ENCODE assay signal across 10 cellular contexts in the genomic region with DNA sequence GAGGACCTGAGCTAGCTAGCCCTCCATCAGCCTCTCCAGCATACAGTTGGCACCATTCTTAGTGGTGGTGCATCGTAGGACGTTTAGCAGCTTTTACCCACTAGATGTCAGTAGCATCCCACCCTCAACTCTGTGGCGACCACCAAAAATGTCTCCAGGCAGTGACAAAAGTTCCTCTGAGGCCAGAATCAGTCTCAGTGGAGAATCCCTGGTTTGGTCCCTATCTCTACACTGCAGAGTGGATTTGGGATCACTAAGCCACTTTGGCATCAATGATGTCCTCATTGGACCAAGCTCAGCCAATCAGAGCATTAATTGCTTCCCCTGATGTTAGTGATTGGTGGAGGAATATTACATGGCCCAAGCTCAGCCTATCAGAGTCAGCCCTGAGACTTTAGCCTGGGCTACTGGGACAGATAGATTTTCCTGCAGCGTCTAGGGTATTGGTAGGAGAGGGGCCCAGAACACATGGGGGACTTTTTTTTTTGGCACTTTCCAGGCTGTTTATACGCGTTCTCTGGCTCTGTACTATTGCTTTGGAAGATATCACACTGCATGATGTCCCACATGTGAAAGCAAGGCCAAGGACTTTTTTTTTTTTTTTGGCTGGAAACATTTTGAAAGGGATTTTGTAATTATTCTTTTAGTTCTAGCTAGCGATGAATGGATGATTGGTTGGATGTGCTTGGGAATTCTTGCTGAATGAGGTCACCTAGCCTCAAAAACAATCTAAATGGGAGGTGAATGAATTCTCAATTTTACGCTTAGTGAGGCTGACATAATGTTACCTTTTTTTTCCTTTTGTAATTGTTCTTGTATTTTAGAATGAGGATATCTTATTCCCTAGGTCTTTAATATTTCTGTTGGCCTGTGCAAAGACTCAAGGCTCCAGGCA. TPM values are rescaled to one million over a fixed set of nuclear protein-coding genes. Genes with fewer than 3 reads are reported as not detected.
A peak's percentile ranks its signal among the peaks of the same experiment; 100 is the strongest.
DNase-seq lines count a peak whose midpoint lies in the region; ATAC-seq and TF ChIP-seq lines count a peak whose summit lies in the region.
"Had no signal": no experiment of that assay in that cellular context is flagged by ENCODE, and none has a peak within 500 bp of the region (broad histone marks: within the 10 kb centered on the region; RNA-seq: fewer than 3 reads in every experiment).

No MANE protein-coding gene starts in this region.

- H3K36me3 ChIP-seq in kidney epithelial cell (ENCODE audit: control insufficient read depth, insufficient read depth, low read length) = no peaks in the 10 kb centered on the region
- H3K36me3 ChIP-seq in MG63 = no peaks in the 10 kb centered on the region

- H3K27ac Mint-ChIP-seq in activated naive CD8-positive, alpha-beta T cell treated with anti-CD3 and anti-CD28 coated beads, Interleukin-2, amount 10 ng/mL, durations not matched to agents 7 days and 5 days = no peak overlapping the region
- no peak overlapping the region for H3K27ac Mint-ChIP-seq in activated CD4-positive, alpha-beta T cell treated with anti-CD3 and anti-CD28 coated beads, Interleukin-2, amount 10 ng/mL, durations not matched to agents 7 days and 5 days

- ATAC-seq in activated naive CD8-positive, alpha-beta T cell treated with anti-CD3 and anti-CD28 coated beads, Interleukin-2, amount 10 ng/mL, durations not matched to agents 7 days and 5 days (ENCODE audit: low read depth) = peak; percentile 67

- H3K4me1 Mint-ChIP-seq in activated naive CD8-positive, alpha-beta T cell treated with anti-CD3 and anti-CD28 coated beads, Interleukin-2, amount 10 ng/mL, durations not matched to agents 7 days and 5 days = no peaks in the 10 kb centered on the region
- no peaks in the 10 kb centered on the region for H3K4me1 Mint-ChIP-seq in activated CD4-positive, alpha-beta T cell treated with anti-CD3 and anti-CD28 coated beads, Interleukin-2, amount 10 ng/mL, durations not matched to agents 7 days and 5 days

- H3K27me3 ChIP-seq in kidney epithelial cell (ENCODE audit: control insufficient read depth, insufficient read depth, low read length) (peaks cover 2% of the 10 kb centered on the region), MG63 (peaks cover 9% of the 10 kb centered on the region; the same call in 1 of the 2 replicates)

- no peaks in the 10 kb centered on the region for H3K36me3 Mint-ChIP-seq in activated naive CD8-positive, alpha-beta T cell treated with anti-CD3 and anti-CD28 coated beads, Interleukin-2, amount 10 ng/mL, durations not matched to agents 7 days and 5 days
- no peaks in the 10 kb centered on the region for H3K36me3 Mint-ChIP-seq in activated CD4-positive, alpha-beta T cell treated with anti-CD3 and anti-CD28 coated beads, Interleukin-2, amount 10 ng/mL, durations not matched to agents 7 days and 5 days (ENCODE audit: low read depth)

- H3K4me3 ChIP-seq in kidney epithelial cell (ENCODE audit: low read depth, low read length) = no peak overlapping the region
- no peak overlapping the region for H3K4me3 ChIP-seq in MG63

- no peaks in the 10 kb centered on the region for H3K27me3 Mint-ChIP-seq in activated naive CD8-positive, alpha-beta T cell treated with anti-CD3 and anti-CD28 coated beads, Interleukin-2, amount 10 ng/mL, durations not matched to agents 7 days and 5 days
- no peaks in the 10 kb centered on the region for H3K27me3 Mint-ChIP-seq in activated CD4-positive, alpha-beta T cell treated with anti-CD3 and anti-CD28 coated beads, Interleukin-2, amount 10 ng/mL, durations not matched to agents 7 days and 5 days

- H3K4me3 Mint-ChIP-seq in activated naive CD8-positive, alpha-beta T cell treated with anti-CD3 and anti-CD28 coated beads, Interleukin-2, amount 10 ng/mL, durations not matched to agents 7 days and 5 days = no peak overlapping the region
- H3K4me3 Mint-ChIP-seq in activated CD4-positive, alpha-beta T cell treated with anti-CD3 and anti-CD28 coated beads, Interleukin-2, amount 10 ng/mL, durations not matched to agents 7 days and 5 days = no peak overlapping the region

- peak; percentile 47 for TF ChIP-seq CTCF in kidney epithelial cell (IDR thresholded peaks at IDR 0.05; ENCODE audit: insufficient read depth, low read length, poor library complexity, severe bottlenecking)

- H3K9me3 Mint-ChIP-seq in activated naive CD8-positive, alpha-beta T cell treated with anti-CD3 and anti-CD28 coated beads, Interleukin-2, amount 10 ng/mL, durations not matched to agents 7 days and 5 days = no peaks in the 10 kb centered on the region
- H3K9me3 Mint-ChIP-seq in activated CD4-positive, alpha-beta T cell treated with anti-CD3 and anti-CD28 coated beads, Interleukin-2, amount 10 ng/mL, durations not matched to agents 7 days and 5 days = no peaks in the 10 kb centered on the region

- POLR2A ChIA-PET in activated naive CD8-positive, alpha-beta T cell treated with anti-CD3 and anti-CD28 coated beads, Interleukin-2, amount 10 ng/mL, durations not matched to agents 7 days and 5 days (lab: Charles Lee) = interaction anchor here (0.7 kb wide), 1 partner anchor 171 kb away, joined by 3 read pairs; no protein-coding TSS in a partner anchor
- POLR2A ChIA-PET in activated CD4-positive, alpha-beta T cell treated with anti-CD3 and anti-CD28 coated beads, Interleukin-2, amount 10 ng/mL, durations not matched to agents 7 days and 5 days (lab: Charles Lee) = no interaction called here

- CTCF ChIA-PET in activated CD4-positive, alpha-beta T cell treated with anti-CD3 and anti-CD28 coated beads, Interleukin-2, amount 10 ng/mL, durations not matched to agents 7 days and 5 days (lab: Charles Lee) = interaction anchor here (0.6 to 0.9 kb wide), 4 partner anchors 15 to 180 kb away, joined by 3 to 5 read pairs (median 3); no protein-coding TSS in a partner anchor

- DNase-seq in DMS 273 (lab: John Stamatoyannopoulos, UW; ENCODE audit: unreplicated experiment) (peak; percentile 77), DMS 273 treated with DMSO at 0.1 percent for 48 hours (lab: John Stamatoyannopoulos, UW) (no peak), Kasumi-1 (lab: John Stamatoyannopoulos, UW) (peak; percentile 73 to 79), kidney epithelial cell (ENCODE audit: low read depth) (peak; percentile 41), cortex of kidney (lab: John Stamatoyannopoulos, UW) (no peak), MG63 (no peak)
- no peak for DNase-seq in activated naive CD8-positive, alpha-beta T cell treated with anti-CD3 and anti-CD28 coated beads, Interleukin-2, amount 10 ng/mL, durations not matched to agents 7 days and 5 days
- no peak for DNase-seq in activated CD4-positive, alpha-beta T cell treated with anti-CD3 and anti-CD28 coated beads, Interleukin-2, amount 10 ng/mL, durations not matched to agents 7 days and 5 days

- H3K9me3 ChIP-seq in MG63 = peaks cover 3% of the 10 kb centered on the region; the same call in 1 of the 2 replicates

RNA-seq across cellular contexts. Expression of a gene that starts 7.0 kb away (rescaled TPM):
- total RNA-seq in activated naive CD8-positive, alpha-beta T cell treated with anti-CD3 and anti-CD28 coated beads, Interleukin-2, amount 10 ng/mL, durations not matched to agents 7 days and 5 days = not detected
- 0.75 TPM in 1 of 2 replicates, not detected in the other for total RNA-seq in kidney epithelial cell
- total RNA-seq in MG63 (2014; rRNA removed; shearing (Covaris generic); ENCODE audit: low replicate concordance) = not detected in 2 replicates
- total RNA-seq in activated CD4-positive, alpha-beta T cell treated with anti-CD3 and anti-CD28 coated beads, Interleukin-2, amount 10 ng/mL, durations not matched to agents 7 days and 5 days = not detected
- total RNA-seq: mononuclear cell; T-helper 1 cell treated with Interleukin-12 subunit alpha and Interleukin-12 subunit beta and Interleukin-4 antibody, amounts not matched to agents 30 ng/mL and 1 ng/mL, for 36 hours had no signal

RNA-seq across cellular contexts. Expression of a gene that starts 19.2 kb away (rescaled TPM):
- not detected for total RNA-seq in activated naive CD8-positive, alpha-beta T cell treated with anti-CD3 and anti-CD28 coated beads, Interleukin-2, amount 10 ng/mL, durations not matched to agents 7 days and 5 days
- total RNA-seq in kidney epithelial cell = not detected in 2 replicates
- not detected in 2 replicates for total RNA-seq in MG63 (2014; rRNA removed; shearing (Covaris generic); ENCODE audit: low replicate concordance)
- not detected for total RNA-seq in activated CD4-positive, alpha-beta T cell treated with anti-CD3 and anti-CD28 coated beads, Interleukin-2, amount 10 ng/mL, durations not matched to agents 7 days and 5 days
- total RNA-seq: mononuclear cell; T-helper 1 cell treated with Interleukin-12 subunit alpha and Interleukin-12 subunit beta and Interleukin-4 antibody, amounts not matched to agents 30 ng/mL and 1 ng/mL, for 36 hours had no signal

RNA-seq across cellular contexts. Expression of a gene that starts 21.6 kb away (rescaled TPM):
- 10 to 100 TPM; 34.1 to 40.3 TPM for total RNA-seq in activated naive CD8-positive, alpha-beta T cell treated with anti-CD3 and anti-CD28 coated beads, Interleukin-2, amount 10 ng/mL, durations not matched to agents 7 days and 5 days
- total RNA-seq in kidney epithelial cell = 66.1 and 73.7 TPM in 2 replicates
- total RNA-seq in MG63 (2014; rRNA removed; shearing (Covaris generic); ENCODE audit: low replicate concordance) = 28.8 and 78.4 TPM in 2 replicates
- 10 to 100 TPM; 33.5 to 44.5 TPM for total RNA-seq in activated CD4-positive, alpha-beta T cell treated with anti-CD3 and anti-CD28 coated beads, Interleukin-2, amount 10 ng/mL, durations not matched to agents 7 days and 5 days

RNA-seq across cellular contexts. Expression of a gene that starts 28.8 kb away (rescaled TPM):
- 1 to 10 TPM; 8.4 to 9.8 TPM for total RNA-seq in activated naive CD8-positive, alpha-beta T cell treated with anti-CD3 and anti-CD28 coated beads, Interleukin-2, amount 10 ng/mL, durations not matched to agents 7 days and 5 days
- 5.7 and 9.1 TPM in 2 replicates for total RNA-seq in kidney epithelial cell
- 6.3 and 6.5 TPM in 2 replicates for total RNA-seq in MG63 (2014; rRNA removed; shearing (Covaris generic); ENCODE audit: low replicate concordance)
- 1 to 10 TPM; 2.1 to 2.8 TPM for total RNA-seq in activated CD4-positive, alpha-beta T cell treated with anti-CD3 and anti-CD28 coated beads, Interleukin-2, amount 10 ng/mL, durations not matched to agents 7 days and 5 days

RNA-seq across cellular contexts. Expression of a gene that starts 36.1 kb away (rescaled TPM):
- total RNA-seq in activated naive CD8-positive, alpha-beta T cell treated with anti-CD3 and anti-CD28 coated beads, Interleukin-2, amount 10 ng/mL, durations not matched to agents 7 days and 5 days = 100 to 1,000 TPM; 197 to 201 TPM
- total RNA-seq in kidney epithelial cell = 38.2 and 41.4 TPM in 2 replicates
- total RNA-seq in MG63 (2014; rRNA removed; shearing (Covaris generic); ENCODE audit: low replicate concordance) = 128 and 138 TPM in 2 replicates
- total RNA-seq in activated CD4-positive, alpha-beta T cell treated with anti-CD3 and anti-CD28 coated beads, Interleukin-2, amount 10 ng/mL, durations not matched to agents 7 days and 5 days = 100 to 1,000 TPM; 192 to 198 TPM

Comparison
In these comparisons a context has a peak if more than half of its experiments do, and no peak if none do; other contexts are left out.
1. DNase-seq: peak in DMS 273 (single experiment), Kasumi-1 (2 of 2) and kidney epithelial cell (single experiment); none in DMS 273 treated with DMSO at 0.1 percent for 48 hours (single experiment), activated naive CD8-positive, alpha-beta T cell treated with anti-CD3 and anti-CD28 coated beads, Interleukin-2, amount 10 ng/mL, durations not matched to agents 7 days and 5 days (single experiment), cortex of kidney (single experiment), MG63 (single experiment) and activated CD4-positive, alpha-beta T cell treated with anti-CD3 and anti-CD28 coated beads, Interleukin-2, amount 10 ng/mL, durations not matched to agents 7 days and 5 days (single experiment).